Comparison of ENCODE assay signal across 8 cellular contexts in the genomic region with DNA sequence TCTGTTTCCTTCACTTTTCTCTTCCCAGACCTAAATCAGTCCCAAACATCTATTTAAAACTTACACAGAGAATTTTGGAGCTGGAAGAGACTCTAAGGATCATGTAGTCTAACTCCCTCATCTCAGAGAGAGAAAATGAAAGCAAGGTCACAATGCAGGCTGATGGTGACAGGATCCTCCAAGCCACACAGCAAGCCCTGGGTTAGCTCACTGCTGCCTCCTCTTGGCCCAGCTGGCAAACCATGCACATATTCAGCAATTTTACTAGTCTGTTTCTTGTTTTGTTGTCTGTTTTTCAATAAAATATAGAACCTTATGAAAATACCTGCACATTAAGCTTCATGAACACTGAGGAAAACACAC. TPM values are rescaled to one million over a fixed set of nuclear protein-coding genes. Genes with fewer than 3 reads are reported as not detected.
DNase-seq lines count a peak whose midpoint lies in the region; ATAC-seq, FAIRE-seq and TF ChIP-seq lines count a peak whose summit lies in the region.

No MANE protein-coding gene starts in this region.

- H3F3A ChIP-seq in Loucy (ENCODE audit: low read depth) (no peaks in the 10 kb centered on the region), smooth muscle cell (ENCODE audit: low read depth) (no peaks in the 10 kb centered on the region)

- peak overlapping the region; percentile 81 for H2AFZ ChIP-seq in Loucy (ENCODE audit: low read length)
- peak overlapping the region; percentile 62 for H2AFZ ChIP-seq in smooth muscle cell (ENCODE audit: low read depth)

- no peaks in the 10 kb centered on the region for H3K36me3 ChIP-seq in Loucy (ENCODE audit: insufficient read depth, low read length)
- no peaks in the 10 kb centered on the region for H3K36me3 ChIP-seq in smooth muscle cell (ENCODE audit: low read depth)

- H3K9ac ChIP-seq in Loucy (ENCODE audit: low read depth, low read length, poor library complexity, severe bottlenecking) = peak overlapping the region; percentile 58
- no peak overlapping the region for H3K9ac ChIP-seq in smooth muscle cell (ENCODE audit: low read depth)

- H3K4me3 ChIP-seq in Loucy (ENCODE audit: low read length, poor library complexity, severe bottlenecking) (peak overlapping the region; percentile 58), epithelial cell of proximal tubule (ENCODE audit: low read depth, low read length) (no peak overlapping the region), smooth muscle cell (no peak overlapping the region)

- no peaks in the 10 kb centered on the region for H3K9me2 ChIP-seq in Loucy (replicated peaks; ENCODE audit: low read depth, low read length)

- peak; percentile 77 for DNase-seq in GM10248 (ENCODE audit: extremely low spot score)
- peak; percentile 84 to 85 for DNase-seq in activated CD4-positive, alpha-beta T cell treated with anti-CD3 and anti-CD28 coated beads, Interleukin-2, amount 50 U/mL, for 4 hours
- no peak for DNase-seq in epithelial cell of proximal tubule (ENCODE audit: low read depth)
- no peak for DNase-seq in smooth muscle cell (lab: John Stamatoyannopoulos, UW; ENCODE audit: unreplicated experiment)
- DNase-seq in RCC 7860 (ENCODE audit: low spot score) = no peak
- no peak for DNase-seq in glomerular visceral epithelial cell (ENCODE audit: extremely low spot score)

- peak; percentile 93 for TF ChIP-seq CTCF in GM10248 (IDR thresholded peaks at IDR 0.05; ENCODE audit: control extremely low read depth, extremely low read depth, low read depth, missing control alignments)
- TF ChIP-seq CTCF in Loucy (conservative IDR thresholded peaks at IDR 0.05; ENCODE audit: low read length) = peak; percentile 92
- peak; percentile 50 for TF ChIP-seq CTCF in epithelial cell of proximal tubule (conservative IDR thresholded peaks at IDR 0.05; ENCODE audit: low read depth, low read length)
- peak; percentile 20 for TF ChIP-seq CTCF in smooth muscle cell (IDR thresholded peaks at IDR 0.05; ENCODE audit: borderline replicate concordance, insufficient read depth, poor library complexity, severe bottlenecking)

- H3K4me1 ChIP-seq in Loucy (ENCODE audit: insufficient read depth, low read length, poor library complexity, severe bottlenecking) (peaks cover 17% of the 10 kb centered on the region), smooth muscle cell (ENCODE audit: low read depth) (no peaks in the 10 kb centered on the region)

- H4K20me1 ChIP-seq in Loucy (ENCODE audit: insufficient read depth, low read length, poor library complexity, severe bottlenecking) = no peaks in the 10 kb centered on the region
- no peaks in the 10 kb centered on the region for H4K20me1 ChIP-seq in smooth muscle cell (ENCODE audit: low read depth)

- peak; percentile 63 for ATAC-seq in GM21737 (IDR thresholded peaks at IDR 0.05; ENCODE audit: unreplicated experiment)

- no peak for FAIRE-seq in RCC 7860 (lab: Jason Lieb, UNC)

- CTCF ChIA-PET in GM10248 (lab: Yijun Ruan, JAX) = interaction anchor here (0.8 to 9.6 kb wide), 37 partner anchors 9 to 237 kb away, joined by 3 to 149 read pairs (median 6); a partner anchor contains a TSS

- H3K27me3 ChIP-seq in Loucy (ENCODE audit: insufficient read depth, low read length, poor library complexity, severe bottlenecking) (no peaks in the 10 kb centered on the region), smooth muscle cell (ENCODE audit: low read depth) (no peaks in the 10 kb centered on the region)

- peak overlapping the region; percentile 24 for H3K27ac ChIP-seq in smooth muscle cell (ENCODE audit: low read depth)

- H3K79me2 ChIP-seq in Loucy (ENCODE audit: insufficient read depth, low read length) (no peaks in the 10 kb centered on the region), smooth muscle cell (ENCODE audit: low read depth) (no peaks in the 10 kb centered on the region)

- POLR2A ChIA-PET in GM10248 (lab: Yijun Ruan, JAX) = interaction anchor here (0.7 to 1.8 kb wide), 7 partner anchors 11 to 123 kb away, joined by 3 to 5 read pairs (median 3); a partner anchor contains a TSS

- H3K4me2 ChIP-seq in Loucy (ENCODE audit: low read depth, low read length, poor library complexity, severe bottlenecking) = peak overlapping the region; percentile 76
- no peak overlapping the region for H3K4me2 ChIP-seq in smooth muscle cell

- H3K9me3 ChIP-seq in Loucy (ENCODE audit: insufficient read depth, low read depth, low read length) = no peaks in the 10 kb centered on the region
- H3K9me3 ChIP-seq in smooth muscle cell (replicated peaks; ENCODE audit: low read depth) = no peaks in the 10 kb centered on the region

RNA-seq across cellular contexts. Expression of a gene that starts 27.7 kb away (rescaled TPM):
- total RNA-seq in epithelial cell of proximal tubule (not detected in 2 replicates), smooth muscle cell (not detected in 2 replicates)
- polyA plus RNA-seq in smooth muscle cell = not detected in 2 replicates

RNA-seq across cellular contexts. Expression of a gene that starts 29.2 kb away (rescaled TPM):
- 0.06 TPM in 1 of 2 replicates, not detected in the other for total RNA-seq in epithelial cell of proximal tubule
- total RNA-seq in smooth muscle cell = not detected in 2 replicates
- polyA plus RNA-seq in smooth muscle cell = 0.38 TPM in 1 of 2 replicates, not detected in the other

RNA-seq across cellular contexts. Expression of a gene that starts 56.7 kb away (rescaled TPM):
- total RNA-seq in epithelial cell of proximal tubule (not detected in 2 replicates), smooth muscle cell (not detected in 2 replicates)
- polyA plus RNA-seq in smooth muscle cell = 0.37 TPM in 1 of 2 replicates, not detected in the other

Comparison
In these comparisons a context has a peak if more than half of its experiments do, and no peak if none do; other contexts are left out.
1. DNase-seq: peak in GM10248 (single experiment) and activated CD4-positive, alpha-beta T cell treated with anti-CD3 and anti-CD28 coated beads, Interleukin-2, amount 50 U/mL, for 4 hours (2 of 2); none in epithelial cell of proximal tubule (single experiment), smooth muscle cell (single experiment), RCC 7860 (single experiment) and glomerular visceral epithelial cell (single experiment).
2. CTCF ChIP-seq: peak in every context shown above with its lines; median percentile 93 in GM10248; 92 in Loucy; 50 in epithelial cell of proximal tubule; 20 in smooth muscle cell.